ENCODE assay signal across 2 cellular contexts in genomic region chr22:17476838-17477237, GRCh38.
A peak's percentile ranks its signal among the peaks of the same experiment; 100 is the strongest.
TF ChIP-seq lines count a peak whose summit lies in the region.

No MANE protein-coding gene starts in this region.

TF ChIP-seq in IMR-90, 13 proteins besides CTCF, POLR2A, EP300 and RAD21:
- no peak for TF ChIP-seq RFX5 (IDR thresholded peaks at IDR 0.05; ENCODE audit: low read depth, low read length)
- no peak for TF ChIP-seq USF2 (IDR thresholded peaks at IDR 0.05; ENCODE audit: low read depth, low read length)
- TF ChIP-seq CEBPB (IDR thresholded peaks at IDR 0.05; ENCODE audit: low read depth, low read length): peak; percentile 70; the same call in 1 of the 2 replicates
- no peak for TF ChIP-seq ELK1 (IDR thresholded peaks at IDR 0.05; ENCODE audit: borderline replicate concordance, low read depth, low read length)
- TF ChIP-seq MAFK (IDR thresholded peaks at IDR 0.05; ENCODE audit: low read depth, low read length): no peak

TF ChIP-seq in K562, 482 proteins besides CTCF, POLR2A, EP300 and RAD21:
- TF ChIP-seq NCOA2 (IDR thresholded peaks at IDR 0.05; ENCODE audit: partially characterized antibody in 2 of 2) (no peak), HDGF (IDR thresholded peaks at IDR 0.05) (no peak), RBFOX2 (IDR thresholded peaks at IDR 0.05; ENCODE audit: low read depth, low read length) (0 out of 2 replicates have a peak, but pooled peaks have one; percentile 14), CEBPB (tag; IDR thresholded peaks at IDR 0.05) (peak; percentile 83), XRCC5 (IDR thresholded peaks at IDR 0.05; ENCODE audit: low read depth, low read length) (no peak), OTX1 (CRISPR knock-in tag; IDR thresholded peaks at IDR 0.05) (no peak), ARNT (IDR thresholded peaks at IDR 0.05) (no peak), SMAD4 (CRISPR knock-in tag; conservative IDR thresholded peaks at IDR 0.05) (peak; percentile 51), PHF8 (IDR thresholded peaks at IDR 0.05; ENCODE audit: borderline replicate concordance, low read length) (no peak), ZBTB2 (IDR thresholded peaks at IDR 0.05) (no peak), HMG20B (CRISPR knock-in tag; IDR thresholded peaks at IDR 0.05) (no peak), MYC (IDR thresholded peaks at IDR 0.05; ENCODE audit: low read depth, low read length) (0 out of 2 replicates have a peak, but pooled peaks have one; percentile 26), MYC (CRISPR knock-in tag; IDR thresholded peaks at IDR 0.05; ENCODE audit: borderline replicate concordance, low read depth) (no peak), FOXM1 (IDR thresholded peaks at IDR 0.05; ENCODE audit: low read depth) (no peak), FOXM1 (CRISPR knock-in tag; IDR thresholded peaks at IDR 0.05; ENCODE audit: low read depth) (no peak), HMGN3 (IDR thresholded peaks at IDR 0.05; ENCODE audit: borderline replicate concordance, extremely low read depth, insufficient read length, low read depth, low read length) (no peak), TRIM24 (IDR thresholded peaks at IDR 0.05) (peak; percentile 76 to 78; a peak in 2 of 4 replicates), ZEB2 (IDR thresholded peaks at IDR 0.05) (no peak), RBM34 (IDR thresholded peaks at IDR 0.05; ENCODE audit: borderline replicate concordance, insufficient read depth, low read length) (no peak), ZBTB1 (CRISPR knock-in tag; IDR thresholded peaks at IDR 0.05; ENCODE audit: borderline replicate concordance, low read depth) (no peak), FOXJ2 (tag; IDR thresholded peaks at IDR 0.05) (0 out of 2 replicates have a peak, but pooled peaks have one; percentile 51), ATF3 (IDR thresholded peaks at IDR 0.05) (peak; percentile 76), ATF3 (CRISPR knock-in tag; conservative IDR thresholded peaks at IDR 0.05) (no peak), STAG1 (CRISPR knock-in tag; IDR thresholded peaks at IDR 0.05; ENCODE audit: borderline replicate concordance) (no peak), ZNF408 (CRISPR knock-in tag; IDR thresholded peaks at IDR 0.05; ENCODE audit: low read depth) (no peak), SMARCC2 (IDR thresholded peaks at IDR 0.05; ENCODE audit: low read depth) (no peak), ZNF146 (CRISPR knock-in tag; IDR thresholded peaks at IDR 0.05; ENCODE audit: unreplicated experiment) (no peak), SRSF7 (optimal IDR thresholded peaks at IDR 0.05; ENCODE audit: low read depth, low read length) (no peak), JUND (IDR thresholded peaks at IDR 0.05; ENCODE audit: borderline replicate concordance, low read depth, low read length) (peak; percentile 10; the same call in 1 of the 2 replicates), JUND (tag; IDR thresholded peaks at IDR 0.05; ENCODE audit: borderline replicate concordance, low read depth, low read length) (no peak), GATAD2B (IDR thresholded peaks at IDR 0.05; ENCODE audit: borderline replicate concordance) (no peak), NFIX (CRISPR knock-in tag; IDR thresholded peaks at IDR 0.05; ENCODE audit: low read depth) (no peak), TSC22D4 (tag; IDR thresholded peaks at IDR 0.05) (no peak), IRF9 (tag; IDR thresholded peaks at IDR 0.05) (0 out of 2 replicates have a peak, but pooled peaks have one; percentile 17), ZNF398 (CRISPR knock-in tag; IDR thresholded peaks at IDR 0.05) (no peak), ZBTB33 (CRISPR knock-in tag; IDR thresholded peaks at IDR 0.05) (no peak), CEBPG (CRISPR knock-in tag; IDR thresholded peaks at IDR 0.05) (no peak), CEBPG (tag; conservative IDR thresholded peaks at IDR 0.05 in 1 of 2, IDR thresholded peaks at IDR 0.05 in 1 of 2) (peak; percentile 96 to 98), ATF7 (IDR thresholded peaks at IDR 0.05) (peak; percentile 78)
